ENCODE assay signal across 9 cellular contexts in the genomic region with DNA sequence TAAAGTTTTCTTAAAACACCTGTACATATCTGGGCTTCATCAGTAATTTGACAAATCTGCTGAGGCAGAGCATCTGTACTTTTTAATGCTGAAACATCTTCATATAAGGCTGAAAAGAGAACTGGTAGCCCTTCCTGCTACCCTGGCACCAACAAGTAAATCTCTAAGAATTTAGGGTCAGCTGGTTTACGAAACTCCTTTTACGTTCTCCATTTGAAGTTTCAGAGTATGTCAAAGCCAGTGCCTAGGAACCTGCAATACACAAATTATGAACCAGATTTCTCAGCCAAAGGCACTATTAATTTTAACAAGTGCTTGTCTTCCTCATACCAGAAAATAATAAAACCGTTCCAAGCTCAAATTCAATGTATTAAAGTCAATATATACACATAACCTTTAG. TPM values are rescaled to one million over a fixed set of nuclear protein-coding genes. Genes with fewer than 3 reads are reported as not detected.
A peak's percentile ranks its signal among the peaks of the same experiment; 100 is the strongest.
DNase-seq lines count a peak whose midpoint lies in the region; ATAC-seq and TF ChIP-seq lines count a peak whose summit lies in the region.
"Had no signal": no experiment of that assay in that cellular context is flagged by ENCODE, and none has a peak within 500 bp of the region (broad histone marks: within the 10 kb centered on the region; RNA-seq: fewer than 3 reads in every experiment).

No MANE protein-coding gene starts in this region.

- H3K4me1 ChIP-seq in GM23248 (ENCODE audit: insufficient read depth) (peaks cover 51% of the 10 kb centered on the region), right cardiac atrium (ENCODE audit: control insufficient read depth, insufficient read depth, low read length) (peaks cover 1% of the 10 kb centered on the region), OCI-LY7 (ENCODE audit: insufficient read depth, low read length, poor library complexity, severe bottlenecking) (peaks cover 25% of the 10 kb centered on the region)

- no peaks in the 10 kb centered on the region for H3K27me3 Mint-ChIP-seq in activated T-helper 1 cell treated with anti-CD3 and anti-CD28 coated beads, Interleukin-12 subunit alpha, Interleukin-12 subunit beta, Interleukin-2, Interleukin-4 antibody, amounts not matched to agents 30 ng/mL and 10 ng/mL and 1 ng/mL, durations not matched to agents 14 hours and 24 hours and 36 hours (ENCODE audit: insufficient read depth)
- H3K27me3 Mint-ChIP-seq: activated naive CD8-positive, alpha-beta T cell treated with anti-CD3 and anti-CD28 coated beads, Interleukin-2, amount 10 ng/mL, durations not matched to agents 7 days and 5 days had no signal

- peaks cover 78% of the 10 kb centered on the region for H3K4me1 Mint-ChIP-seq in activated T-helper 1 cell treated with anti-CD3 and anti-CD28 coated beads, Interleukin-12 subunit alpha, Interleukin-12 subunit beta, Interleukin-2, Interleukin-4 antibody, amounts not matched to agents 30 ng/mL and 10 ng/mL and 1 ng/mL, durations not matched to agents 14 hours and 24 hours and 36 hours (ENCODE audit: low read depth)

- H3K9me3 Mint-ChIP-seq in activated T-helper 1 cell treated with anti-CD3 and anti-CD28 coated beads, Interleukin-12 subunit alpha, Interleukin-12 subunit beta, Interleukin-2, Interleukin-4 antibody, amounts not matched to agents 30 ng/mL and 10 ng/mL and 1 ng/mL, durations not matched to agents 14 hours and 24 hours and 36 hours, result no peaks in the 10 kb centered on the region
- H3K9me3 Mint-ChIP-seq: activated naive CD8-positive, alpha-beta T cell treated with anti-CD3 and anti-CD28 coated beads, Interleukin-2, amount 10 ng/mL, durations not matched to agents 7 days and 5 days had no signal

- ATAC-seq in right cardiac atrium (no peak), HG02840 (IDR thresholded peaks at IDR 0.05; ENCODE audit: low FRiP score, unreplicated experiment) (no peak)

- H3K9ac ChIP-seq in GM23248, result peak overlapping the region; percentile 98

- peaks cover 62% of the 10 kb centered on the region for H3K36me3 ChIP-seq in GM23248 (ENCODE audit: low read depth)
- H3K36me3 ChIP-seq in OCI-LY7 (ENCODE audit: insufficient read depth, low read length), result peaks cover 73% of the 10 kb centered on the region

- H3K9me2 ChIP-seq in GM23248 (ENCODE audit: insufficient read depth) (no peaks in the 10 kb centered on the region), OCI-LY7 (ENCODE audit: insufficient read depth, low read length) (no peaks in the 10 kb centered on the region)

- H3K4me2 ChIP-seq in GM23248 (ENCODE audit: unreplicated experiment) (peak overlapping the region; percentile 98), OCI-LY7 (ENCODE audit: low read length) (no peak overlapping the region)

- CTCF ChIA-PET in OCI-LY7 (lab: Charles Lee; ENCODE audit: unreplicated experiment), result no interaction called here

- no TSS peak for BruUV-seq in OCI-LY7 (replicated peaks; lab: Mats Ljungman, UMichigan)

- in situ Hi-C loops in GM23248 (cut with MboI), result no loop called here

- TF ChIP-seq CTCF in OCI-LY7 (conservative IDR thresholded peaks at IDR 0.05; ENCODE audit: low read length), result no peak

- H3K36me3 Mint-ChIP-seq in activated T-helper 1 cell treated with anti-CD3 and anti-CD28 coated beads, Interleukin-12 subunit alpha, Interleukin-12 subunit beta, Interleukin-2, Interleukin-4 antibody, amounts not matched to agents 30 ng/mL and 10 ng/mL and 1 ng/mL, durations not matched to agents 14 hours and 24 hours and 36 hours (ENCODE audit: low read depth), result peaks cover 69% of the 10 kb centered on the region

- H4K20me1 ChIP-seq in GM23248 (ENCODE audit: insufficient read depth) (peaks cover 22% of the 10 kb centered on the region; the same call in 1 of the 2 replicates), OCI-LY7 (ENCODE audit: insufficient read depth, low read length) (peaks cover 65% of the 10 kb centered on the region)

- H3K27me3 ChIP-seq in GM23248 (replicated peaks; ENCODE audit: insufficient read depth) (no peaks in the 10 kb centered on the region), right cardiac atrium (ENCODE audit: control insufficient read depth, insufficient read depth) (no peaks in the 10 kb centered on the region)

- peaks cover 87% of the 10 kb centered on the region for H3K79me2 ChIP-seq in GM23248 (ENCODE audit: insufficient read depth)
- H3K79me2 ChIP-seq in OCI-LY7 (ENCODE audit: insufficient read depth, low read depth, low read length), result peaks cover 81% of the 10 kb centered on the region

- no peak overlapping the region for H3K27ac Mint-ChIP-seq in activated T-helper 1 cell treated with anti-CD3 and anti-CD28 coated beads, Interleukin-12 subunit alpha, Interleukin-12 subunit beta, Interleukin-2, Interleukin-4 antibody, amounts not matched to agents 30 ng/mL and 10 ng/mL and 1 ng/mL, durations not matched to agents 14 hours and 24 hours and 36 hours
- H3K27ac Mint-ChIP-seq: activated naive CD8-positive, alpha-beta T cell treated with anti-CD3 and anti-CD28 coated beads, Interleukin-2, amount 10 ng/mL, durations not matched to agents 7 days and 5 days had no signal

- peak overlapping the region; percentile 47 for H3K4me3 Mint-ChIP-seq in activated T-helper 1 cell treated with anti-CD3 and anti-CD28 coated beads, Interleukin-12 subunit alpha, Interleukin-12 subunit beta, Interleukin-2, Interleukin-4 antibody, amounts not matched to agents 30 ng/mL and 10 ng/mL and 1 ng/mL, durations not matched to agents 14 hours and 24 hours and 36 hours

- 10 to 11% methylated on average over 3 of the region's 3 CpGs for WGBS in GM23248 (ENCODE audit: low coverage in 1 of 2, low lambda C conversion rate in 2 of 2, missing lambda C conversion rate in 2 of 2), 2 experiments
- WGBS in right cardiac atrium, result 16% methylated on average over 3 of the region's 3 CpGs

- H3K9me3 ChIP-seq in GM23248 (ENCODE audit: low read depth), result no peaks in the 10 kb centered on the region
- no peaks in the 10 kb centered on the region for H3K9me3 ChIP-seq in right cardiac atrium (ENCODE audit: control insufficient read depth, low read length)
- H3K9me3 ChIP-seq in OCI-LY7 (ENCODE audit: low read length), result no peaks in the 10 kb centered on the region

- H3K27ac ChIP-seq in GM23248, result peak overlapping the region; percentile 100
- H3K27ac ChIP-seq in right cardiac atrium (ENCODE audit: low read length), result no peak overlapping the region
- H3K27ac ChIP-seq in OCI-LY7 (ENCODE audit: low read depth, low read length, poor library complexity, severe bottlenecking), result no peak overlapping the region

- H3K4me3 ChIP-seq in GM23248 (peak overlapping the region; percentile 89), right cardiac atrium (ENCODE audit: low read length) (peak overlapping the region; percentile 91), skeletal muscle cell (ENCODE audit: low read depth, low read length) (peak overlapping the region; percentile 84), OCI-LY7 (ENCODE audit: low read depth, low read length, poor library complexity, severe bottlenecking) (no peak overlapping the region)

- DNase-seq in GM23248 (peak; percentile 45), right cardiac atrium (no peak), skeletal muscle cell (ENCODE audit: low read depth) (no peak), mucosa of gallbladder (ENCODE audit: low spot score) (no peak), OCI-LY7 (ENCODE audit: low spot score) (no peak), activated gamma-delta T cell (lab: John Stamatoyannopoulos, UW) (no peak)
- DNase-seq in activated T-helper 1 cell treated with anti-CD3 and anti-CD28 coated beads, Interleukin-12 subunit alpha, Interleukin-12 subunit beta, Interleukin-2, Interleukin-4 antibody, amounts not matched to agents 30 ng/mL and 10 ng/mL and 1 ng/mL, durations not matched to agents 14 hours and 24 hours and 36 hours (ENCODE audit: low spot score), result no peak
- DNase-seq: activated naive CD8-positive, alpha-beta T cell treated with anti-CD3 and anti-CD28 coated beads, Interleukin-2, amount 10 ng/mL, durations not matched to agents 7 days and 5 days had no signal

- intact Hi-C loops in activated T-helper 1 cell treated with anti-CD3 and anti-CD28 coated beads, Interleukin-12 subunit alpha, Interleukin-12 subunit beta, Interleukin-2, Interleukin-4 antibody, amounts not matched to agents 30 ng/mL and 10 ng/mL and 1 ng/mL, durations not matched to agents 14 hours and 24 hours and 36 hours (cut with micrococcal nuclease), result loop anchor here (5.0 kb wide), 4 partner anchors 54 to 1949 kb away; partner anchors contain the start of genes ANXA1 and KLF9
- intact Hi-C loops in right cardiac atrium (cut with DNase I) (loop anchor here in 1 of 4 donors (10.0 kb wide), 1 partner anchor 224 kb away; no protein-coding TSS in a partner anchor), OCI-LY7 (cut with micrococcal nuclease; ENCODE audit: unreplicated experiment) (loop anchor here (10.0 kb wide), 1 partner anchor 456 kb away; no protein-coding TSS in a partner anchor)

- H2AFZ ChIP-seq in GM23248, result no peak overlapping the region
- H2AFZ ChIP-seq in OCI-LY7 (ENCODE audit: low read length), result no peak overlapping the region

- H3F3A ChIP-seq in GM23248 (ENCODE audit: insufficient read depth), result peaks cover 69% of the 10 kb centered on the region

- POLR2A ChIA-PET in OCI-LY7 (lab: Charles Lee), result interaction anchor here (1.4 kb wide), 1 partner anchor 11 kb away, joined by 3 read pairs; no protein-coding TSS in a partner anchor

RNA-seq across cellular contexts. Expression of gene ZFAND5, which starts 3.8 kb away (rescaled TPM):
- 166 and 184 TPM in 2 replicates for total RNA-seq in GM23248 (2014; rRNA removed; shearing (Covaris generic))
- polyA plus RNA-seq in GM23248 (2016; fragmentation: Nextera tagmentation; extraction: Ambion mirVana), result 178 and 181 TPM in 2 replicates
- total RNA-seq in activated T-helper 1 cell treated with anti-CD3 and anti-CD28 coated beads, Interleukin-12 subunit alpha, Interleukin-12 subunit beta, Interleukin-2, Interleukin-4 antibody, amounts not matched to agents 30 ng/mL and 10 ng/mL and 1 ng/mL, durations not matched to agents 14 hours and 24 hours and 36 hours, result 131 and 133 TPM in 2 replicates
- total RNA-seq in right cardiac atrium, result 100 to 1,000 TPM; 148 to 219 (median 169) TPM
- 185 TPM for polyA plus RNA-seq in right cardiac atrium
- total RNA-seq in mucosa of gallbladder, result 189 TPM
- total RNA-seq in OCI-LY7 (2014; rRNA removed; shearing (Covaris generic)), result 30.9 and 60.5 TPM in 2 replicates
- total RNA-seq in OCI-LY7 (2022), result 54.3 and 57.7 TPM in 2 replicates
